Comparison of ENCODE assay signal across 29 cellular contexts in the genomic region with DNA sequence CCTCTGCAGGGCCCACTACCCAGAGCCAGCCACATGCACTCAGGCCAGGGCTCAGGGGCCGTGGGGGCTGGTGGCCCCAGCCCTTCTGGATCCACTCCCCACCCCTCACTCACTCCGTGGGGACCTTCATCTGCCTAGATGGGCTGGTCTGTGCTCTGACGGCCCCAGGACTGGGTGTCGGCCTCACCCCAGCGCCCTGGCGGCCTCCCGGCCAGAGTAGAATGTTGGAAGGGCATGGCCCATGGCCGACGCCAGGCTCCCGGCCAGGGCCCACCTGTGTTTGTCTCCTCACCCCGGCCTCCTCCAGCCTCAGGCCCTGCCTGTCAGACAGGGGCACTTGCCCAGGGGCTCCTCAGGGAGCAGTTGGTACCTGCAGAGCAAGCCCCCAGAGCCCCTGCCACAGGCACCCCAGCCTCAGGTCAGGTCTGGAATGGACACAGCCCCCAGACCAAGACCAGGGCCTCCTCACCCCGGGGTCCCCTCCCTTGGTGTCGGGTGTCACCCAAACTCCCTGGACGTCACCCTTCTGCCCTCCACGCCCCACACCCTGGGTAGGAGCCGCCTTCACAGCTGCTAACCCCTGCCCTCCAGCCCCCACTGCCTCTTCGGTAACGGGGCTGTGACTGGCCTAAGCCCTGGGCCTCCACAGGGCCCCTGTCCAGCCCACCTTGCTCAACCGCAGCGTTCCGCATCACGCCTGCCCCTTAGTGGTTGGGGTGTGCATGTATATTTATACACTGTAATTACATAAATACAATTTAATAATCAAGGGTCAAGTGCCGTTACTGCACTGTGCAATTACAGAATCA. TPM values are rescaled to one million over a fixed set of nuclear protein-coding genes. Genes with fewer than 3 reads are reported as not detected.
A peak's percentile ranks its signal among the peaks of the same experiment; 100 is the strongest.
DNase-seq lines count a peak whose midpoint lies in the region; ATAC-seq, FAIRE-seq and TF ChIP-seq lines count a peak whose summit lies in the region.
"Had no signal": no experiment of that assay in that cellular context is flagged by ENCODE, and none has a peak within 500 bp of the region (broad histone marks: within the 10 kb centered on the region; RNA-seq: fewer than 3 reads in every experiment).

No MANE protein-coding gene starts in this region.

- H3K27ac ChIP-seq in BLaER1 treated with 17β-estradiol and CSF1 and Interleukin-3, amounts not matched to agents 10 nM and 100 nM: 0 out of 22 replicates have a peak overlapping the region, but pooled peaks of 1 of the 11 experiments have one; percentile 23
- H3K27ac ChIP-seq in GM23248: no peak overlapping the region
- H3K27ac ChIP-seq in Panc1 (ENCODE audit: low read length): no peak overlapping the region
- no peak overlapping the region for H3K27ac ChIP-seq in kidney (ENCODE audit: low read depth in 2 of 2, low read length in 2 of 2)
- H3K27ac ChIP-seq in naive thymus-derived CD4-positive, alpha-beta T cell (ENCODE audit: low read depth, low read length): no peak overlapping the region
- H3K27ac ChIP-seq: ascending aorta, parathyroid adenoma, VCaP had no signal

- CTCF ChIA-PET in Panc1 (lab: Charles Lee): no interaction called here
- CTCF ChIA-PET in naive thymus-derived CD4-positive, alpha-beta T cell (lab: Charles Lee): interaction anchor here (0.7 kb wide), 1 partner anchor 1244 kb away, joined by 3 read pairs; no protein-coding TSS in a partner anchor

- peaks cover 41 to 78% (median 76%) of the 10 kb centered on the region in 10 experiments for H3K4me1 ChIP-seq in BLaER1 treated with 17β-estradiol and CSF1 and Interleukin-3, amounts not matched to agents 10 nM and 100 nM
- H3K4me1 ChIP-seq in GM23248 (ENCODE audit: insufficient read depth): 0 out of 2 replicates have a peak, but pooled peaks cover 3% of the 10 kb centered on the region
- peaks cover 6% of the 10 kb centered on the region; the same call in 1 of the 2 replicates for H3K4me1 ChIP-seq in Panc1 (ENCODE audit: control insufficient read depth, insufficient read depth, low read length)
- peaks cover 0 to 9% of the 10 kb centered on the region in 2 donors for H3K4me1 ChIP-seq in kidney (ENCODE audit: control insufficient read depth in 1 of 2, insufficient read depth in 1 of 2, low read depth in 1 of 2, low read length in 2 of 2)
- H3K4me1 ChIP-seq in naive thymus-derived CD4-positive, alpha-beta T cell (ENCODE audit: control insufficient read depth in 2 of 2, insufficient read depth in 2 of 2, low read length in 2 of 2): peaks cover 8 to 21% of the 10 kb centered on the region in 2 donors

- no peaks in the 10 kb centered on the region for H3K79me2 ChIP-seq in GM23248 (ENCODE audit: insufficient read depth)
- H3K79me2 ChIP-seq: parathyroid adenoma had no signal

- no peaks in the 10 kb centered on the region for H3K36me3 Mint-ChIP-seq in naive thymus-derived CD4-positive, alpha-beta T cell
- H3K36me3 Mint-ChIP-seq in activated CD4-positive, alpha-beta T cell treated with anti-CD3 and anti-CD28 coated beads, Interleukin-2, amount 10 ng/mL, durations not matched to agents 24 days and 14 days (ENCODE audit: low read depth): no peaks in the 10 kb centered on the region
- H3K36me3 Mint-ChIP-seq: activated naive CD4-positive, alpha-beta T cell treated with anti-CD3 and anti-CD28 coated beads, Interleukin-2, amount 10 ng/mL, durations not matched to agents 7 days and 5 days had no signal

- peaks cover 0 to 6% (median 0%) of the 10 kb centered on the region in 5 donors for H3K27me3 Mint-ChIP-seq in naive thymus-derived CD4-positive, alpha-beta T cell
- peaks cover 6% of the 10 kb centered on the region for H3K27me3 Mint-ChIP-seq in activated CD4-positive, alpha-beta T cell treated with anti-CD3 and anti-CD28 coated beads, Interleukin-2, amount 10 ng/mL, durations not matched to agents 24 days and 14 days

- FAIRE-seq in kidney (lab: Jason Lieb, UNC): no peak
- FAIRE-seq: D721Med, endometrium had no signal

- in situ Hi-C loops in GM23248 (cut with MboI) (no loop called here), Panc1 (cut with HindIII; ENCODE audit: low pct_unique_long_range_greater_than_20kb, low sequenced_read_pairs) (no loop called here)

- ATAC-seq in Panc1: no peak
- no peak for ATAC-seq in naive thymus-derived CD4-positive, alpha-beta T cell
- ATAC-seq in omental fat pad (ENCODE audit: low FRiP score): no peak
- ATAC-seq: activated CD8-positive, alpha-beta T cell treated with anti-CD3 and anti-CD28 coated beads for 36 hours had no signal

- H3K27me3 ChIP-seq in BLaER1 treated with 17β-estradiol and CSF1 and Interleukin-3, amounts not matched to agents 10 nM and 100 nM: peaks cover 0 to 17% (median 0%) of the 10 kb centered on the region in 11 experiments; a peak in 9 of 22 replicates
- H3K27me3 ChIP-seq in GM23248 (replicated peaks; ENCODE audit: insufficient read depth) (no peaks in the 10 kb centered on the region; the same call in 1 of the 2 replicates), Panc1 (ENCODE audit: control insufficient read depth, insufficient read depth, low read length) (no peaks in the 10 kb centered on the region)
- no peaks in the 10 kb centered on the region for H3K27me3 ChIP-seq in naive thymus-derived CD4-positive, alpha-beta T cell (ENCODE audit: control insufficient read depth in 2 of 2, insufficient read depth in 2 of 2, low read length in 2 of 2)

- no peak overlapping the region for H3K4me3 Mint-ChIP-seq in naive thymus-derived CD4-positive, alpha-beta T cell
- H3K4me3 Mint-ChIP-seq in activated CD4-positive, alpha-beta T cell treated with anti-CD3 and anti-CD28 coated beads, Interleukin-2, amount 10 ng/mL, durations not matched to agents 24 days and 14 days: no peak overlapping the region
- H3K4me3 Mint-ChIP-seq: activated CD8-positive, alpha-beta T cell treated with anti-CD3 and anti-CD28 coated beads for 36 hours; activated naive CD4-positive, alpha-beta T cell treated with anti-CD3 and anti-CD28 coated beads, Interleukin-2, amount 10 ng/mL, durations not matched to agents 7 days and 5 days had no signal

- BruUV-seq in Panc1 (replicated peaks; lab: Mats Ljungman, UMichigan): no TSS peak

- H3K9me3 Mint-ChIP-seq in naive thymus-derived CD4-positive, alpha-beta T cell: peaks cover 0 to 2% (median 0%) of the 10 kb centered on the region in 11 donors
- no peaks in the 10 kb centered on the region for H3K9me3 Mint-ChIP-seq in activated CD4-positive, alpha-beta T cell treated with anti-CD3 and anti-CD28 coated beads, Interleukin-2, amount 10 ng/mL, durations not matched to agents 24 days and 14 days
- H3K9me3 Mint-ChIP-seq: activated CD8-positive, alpha-beta T cell treated with anti-CD3 and anti-CD28 coated beads for 36 hours; activated naive CD4-positive, alpha-beta T cell treated with anti-CD3 and anti-CD28 coated beads, Interleukin-2, amount 10 ng/mL, durations not matched to agents 7 days and 5 days had no signal

- H3K4me2 ChIP-seq in BLaER1 treated with 17β-estradiol and CSF1 and Interleukin-3, amounts not matched to agents 10 nM and 100 nM: peak overlapping the region in 7 of 11 experiments; percentile 12 to 95 (median 93); a peak in 10 of 22 replicates
- no peak overlapping the region for H3K4me2 ChIP-seq in GM23248 (ENCODE audit: unreplicated experiment)

- H4K20me1 ChIP-seq in BLaER1 treated with 17β-estradiol and CSF1 and Interleukin-3, amounts not matched to agents 10 nM and 100 nM: peaks cover 0 to 38% (median 10%) of the 10 kb centered on the region in 11 experiments; a peak in 10 of 22 replicates
- no peaks in the 10 kb centered on the region for H4K20me1 ChIP-seq in GM23248 (ENCODE audit: insufficient read depth)

- no peak overlapping the region for H2AFZ ChIP-seq in GM23248
- H2AFZ ChIP-seq: parathyroid adenoma had no signal

- H3K4me1 Mint-ChIP-seq in naive thymus-derived CD4-positive, alpha-beta T cell: peaks cover 6 to 10% (median 8%) of the 10 kb centered on the region in 7 donors
- peaks cover 6% of the 10 kb centered on the region for H3K4me1 Mint-ChIP-seq in activated CD4-positive, alpha-beta T cell treated with anti-CD3 and anti-CD28 coated beads, Interleukin-2, amount 10 ng/mL, durations not matched to agents 24 days and 14 days

- DNase-seq in GM23248 (peak; percentile 39), Panc1 (ENCODE audit: low read depth, low spot score) (no peak), kidney (peak; percentile 76), T-helper 9 cell (no peak), omental fat pad (ENCODE audit: low spot score) (no peak)
- no peak for DNase-seq in naive thymus-derived CD4-positive, alpha-beta T cell
- no peak for DNase-seq in activated CD4-positive, alpha-beta T cell treated with anti-CD3 and anti-CD28 coated beads, Interleukin-2, amount 10 ng/mL, durations not matched to agents 24 days and 14 days
- DNase-seq: activated CD8-positive, alpha-beta T cell treated with anti-CD3 and anti-CD28 coated beads for 36 hours; activated naive CD4-positive, alpha-beta T cell treated with anti-CD3 and anti-CD28 coated beads, Interleukin-2, amount 10 ng/mL, durations not matched to agents 7 days and 5 days; activated T-cell treated with anti-CD3 and anti-CD28 coated beads, Interleukin-2, amount 50 U/mL, for 48 hours; AML-193; foreskin fibroblast; GF-D8; H7; hypothalamus; MM.1S; NCI-H1694; NCI-H345; SHP77; stimulated activated CD4-positive, alpha-beta T cell treated with anti-CD3 and anti-CD28 coated beads, Interleukin-2, amount 100 ng/mL, for 24 hours; stimulated activated naive CD4-positive, alpha-beta T cell treated with Interleukin-2 at 50 U/mL for 16 hours; T-helper 1 cell; trophoblast cell had no signal

- TF ChIP-seq CTCF in Panc1 (IDR thresholded peaks at IDR 0.05) (peak; percentile 36; the same call in 1 of the 2 replicates), kidney (IDR thresholded peaks at IDR 0.05; ENCODE audit: borderline replicate concordance, extremely low read depth, insufficient read depth) (no peak), omental fat pad (IDR thresholded peaks at IDR 0.05) (no peak)

- H3K9ac ChIP-seq in BLaER1 treated with 17β-estradiol and CSF1 and Interleukin-3, amounts not matched to agents 10 nM and 100 nM: 0 out of 22 replicates have a peak overlapping the region, but pooled peaks of 2 of the 11 experiments have one; percentile 17 to 19
- H3K9ac ChIP-seq in GM23248 (no peak overlapping the region), kidney (ENCODE audit: low read length in 2 of 2) (no peak overlapping the region)
- H3K9ac ChIP-seq: parathyroid adenoma had no signal

- H3K9me3 ChIP-seq in BLaER1 treated with 17β-estradiol and CSF1 and Interleukin-3, amounts not matched to agents 10 nM and 100 nM (replicated peaks in 1 of 11): no peaks in the 10 kb centered on the region
- no peaks in the 10 kb centered on the region for H3K9me3 ChIP-seq in GM23248 (ENCODE audit: low read depth)
- H3K9me3 ChIP-seq in Panc1 (ENCODE audit: control insufficient read depth, insufficient read depth, low read depth, low read length): no peaks in the 10 kb centered on the region
- no peaks in the 10 kb centered on the region for H3K9me3 ChIP-seq in kidney (ENCODE audit: control insufficient read depth in 1 of 2, low read length in 2 of 2)
- no peaks in the 10 kb centered on the region for H3K9me3 ChIP-seq in naive thymus-derived CD4-positive, alpha-beta T cell (ENCODE audit: control insufficient read depth in 2 of 3, low read length in 3 of 3)
- H3K9me3 ChIP-seq: ascending aorta had no signal

- no peaks in the 10 kb centered on the region for H3F3A ChIP-seq in GM23248 (ENCODE audit: insufficient read depth)

- intact Hi-C loops in Panc1 (cut with micrococcal nuclease; ENCODE audit: unreplicated experiment): loop anchor here (10.0 kb wide), 1 partner anchor 354 kb away; the partner anchor contains the start of gene APRT
- intact Hi-C loops in kidney (cut with DNase I): no loop called here
- intact Hi-C loops in naive thymus-derived CD4-positive, alpha-beta T cell (cut with micrococcal nuclease): no loop called here
- intact Hi-C loops in activated CD4-positive, alpha-beta T cell treated with anti-CD3 and anti-CD28 coated beads, Interleukin-2, amount 10 ng/mL, durations not matched to agents 24 days and 14 days (cut with micrococcal nuclease): loop anchor here (10.0 kb wide), 1 partner anchor 424 kb away; no protein-coding TSS in a partner anchor

- H3K27ac Mint-ChIP-seq in naive thymus-derived CD4-positive, alpha-beta T cell: no peak overlapping the region
- no peak overlapping the region for H3K27ac Mint-ChIP-seq in activated CD4-positive, alpha-beta T cell treated with anti-CD3 and anti-CD28 coated beads, Interleukin-2, amount 10 ng/mL, durations not matched to agents 24 days and 14 days
- H3K27ac Mint-ChIP-seq: activated CD8-positive, alpha-beta T cell treated with anti-CD3 and anti-CD28 coated beads for 36 hours; activated naive CD4-positive, alpha-beta T cell treated with anti-CD3 and anti-CD28 coated beads, Interleukin-2, amount 10 ng/mL, durations not matched to agents 7 days and 5 days had no signal

- WGBS in GM23248 (ENCODE audit: low coverage in 1 of 2, low lambda C conversion rate in 2 of 2, missing lambda C conversion rate in 2 of 2), 2 experiments: 23 to 25% methylated on average over 23 of the region's 23 CpGs

- POLR2A ChIA-PET in Panc1 (lab: Charles Lee): no interaction called here
- POLR2A ChIA-PET in naive thymus-derived CD4-positive, alpha-beta T cell (lab: Charles Lee): no interaction called here

- no peaks in the 10 kb centered on the region for H3K9me2 ChIP-seq in GM23248 (ENCODE audit: insufficient read depth)

- no peaks in the 10 kb centered on the region for H3K36me3 ChIP-seq in BLaER1 treated with 17β-estradiol and CSF1 and Interleukin-3, amounts not matched to agents 10 nM and 100 nM
- H3K36me3 ChIP-seq in GM23248 (ENCODE audit: low read depth) (no peaks in the 10 kb centered on the region), Panc1 (ENCODE audit: control insufficient read depth, insufficient read depth, low read length) (no peaks in the 10 kb centered on the region), kidney (ENCODE audit: control insufficient read depth in 1 of 2, insufficient read depth in 2 of 2, low read length in 2 of 2) (no peaks in the 10 kb centered on the region)
- no peaks in the 10 kb centered on the region for H3K36me3 ChIP-seq in naive thymus-derived CD4-positive, alpha-beta T cell (ENCODE audit: control insufficient read depth in 2 of 3, insufficient read depth in 3 of 3, low read length in 3 of 3)
- H3K36me3 ChIP-seq: ascending aorta had no signal

- H3K4me3 ChIP-seq in BLaER1 treated with 17β-estradiol and CSF1 and Interleukin-3, amounts not matched to agents 10 nM and 100 nM: no peak overlapping the region
- H3K4me3 ChIP-seq in GM23248 (no peak overlapping the region), Panc1 (ENCODE audit: low read depth in 2 of 2, low read length in 2 of 2) (no peak overlapping the region), kidney (ENCODE audit: low read length in 2 of 2) (no peak overlapping the region)
- no peak overlapping the region for H3K4me3 ChIP-seq in naive thymus-derived CD4-positive, alpha-beta T cell (ENCODE audit: low read length)
- H3K4me3 ChIP-seq: ascending aorta had no signal

RNA-seq across cellular contexts. Expression of gene CDH15, which starts 3.0 kb away (rescaled TPM):
- not detected in 2 replicates for total RNA-seq in GM23248 (2014; rRNA removed; shearing (Covaris generic))
- 0.06 TPM in 2 replicates for polyA plus RNA-seq in GM23248 (2016; fragmentation: Nextera tagmentation; extraction: Ambion mirVana)
- total RNA-seq in Panc1 (2021; ENCODE audit: unreplicated experiment): 0.51 TPM
- polyA plus RNA-seq in Panc1 (2012; ENCODE audit: insufficient read length): 0.71 TPM
- total RNA-seq in kidney: 0.31 TPM
- 0.22 TPM for polyA plus RNA-seq in kidney (ENCODE audit: insufficient read depth, low read depth, low replicate concordance)
- total RNA-seq in naive thymus-derived CD4-positive, alpha-beta T cell: not detected
- polyA plus RNA-seq in naive thymus-derived CD4-positive, alpha-beta T cell: not detected
- total RNA-seq in omental fat pad: not detected
- total RNA-seq in activated CD4-positive, alpha-beta T cell treated with anti-CD3 and anti-CD28 coated beads, Interleukin-2, amount 10 ng/mL, durations not matched to agents 24 days and 14 days: not detected in 2 replicates
- total RNA-seq: activated CD8-positive, alpha-beta T cell treated with anti-CD3 and anti-CD28 coated beads for 36 hours; ascending aorta had no signal

RNA-seq across cellular contexts. Expression of gene SLC22A31, which starts 31.8 kb away (rescaled TPM):
- not detected in 2 replicates for total RNA-seq in GM23248 (2014; rRNA removed; shearing (Covaris generic))
- polyA plus RNA-seq in GM23248 (2016; fragmentation: Nextera tagmentation; extraction: Ambion mirVana) (not detected in 2 replicates), kidney (ENCODE audit: insufficient read depth, low read depth, low replicate concordance) (0.47 TPM)
- total RNA-seq in Panc1 (2021; ENCODE audit: unreplicated experiment) (4.5 TPM), kidney (1.8 TPM), omental fat pad (not detected)
- polyA plus RNA-seq in Panc1 (2012; ENCODE audit: insufficient read length): 4.5 TPM
- 1 to 10 TPM; 1.1 to 4.4 (median 2.8) TPM for total RNA-seq in naive thymus-derived CD4-positive, alpha-beta T cell
- polyA plus RNA-seq in naive thymus-derived CD4-positive, alpha-beta T cell: under 1 TPM; 0.33 to 0.55 TPM
- 1.4 and 2.3 TPM in 2 replicates for total RNA-seq in activated CD4-positive, alpha-beta T cell treated with anti-CD3 and anti-CD28 coated beads, Interleukin-2, amount 10 ng/mL, durations not matched to agents 24 days and 14 days
- total RNA-seq: ascending aorta had no signal

RNA-seq across cellular contexts. Expression of gene ZNF778, which starts 48.9 kb away (rescaled TPM):
- total RNA-seq in GM23248 (2014; rRNA removed; shearing (Covaris generic)): 3.6 and 16.6 TPM in 2 replicates
- polyA plus RNA-seq in GM23248 (2016; fragmentation: Nextera tagmentation; extraction: Ambion mirVana): 3.0 and 4.0 TPM in 2 replicates
- 15.0 TPM for total RNA-seq in Panc1 (2021; ENCODE audit: unreplicated experiment)
- 4.9 TPM for polyA plus RNA-seq in Panc1 (2012; ENCODE audit: insufficient read length)
- 12.7 TPM for total RNA-seq in kidney
- 2.2 TPM for polyA plus RNA-seq in kidney (ENCODE audit: insufficient read depth, low read depth, low replicate concordance)
- 10 to 100 TPM in 2 of 5 experiments, 1 to 10 TPM in 3; 6.0 to 13.5 (median 6.5) TPM for total RNA-seq in naive thymus-derived CD4-positive, alpha-beta T cell
- polyA plus RNA-seq in naive thymus-derived CD4-positive, alpha-beta T cell: 1 to 10 TPM; 4.0 to 6.8 TPM
- 10 to 100 TPM in 2 of 4 donors, 1 to 10 TPM in 2; 5.7 to 22.8 (median 13.4) TPM for total RNA-seq in omental fat pad
- total RNA-seq in activated CD4-positive, alpha-beta T cell treated with anti-CD3 and anti-CD28 coated beads, Interleukin-2, amount 10 ng/mL, durations not matched to agents 24 days and 14 days: 6.0 and 9.8 TPM in 2 replicates

Comparison
In these comparisons a context has a peak if more than half of its experiments do, and no peak if none do; other contexts are left out.
1. DNase-seq: peak in GM23248 (single experiment) and kidney (single experiment); none in Panc1 (single experiment), naive thymus-derived CD4-positive, alpha-beta T cell (0 of 9), T-helper 9 cell (single experiment), omental fat pad (single experiment) and activated CD4-positive, alpha-beta T cell treated with anti-CD3 and anti-CD28 coated beads, Interleukin-2, amount 10 ng/mL, durations not matched to agents 24 days and 14 days (single experiment).
2. intact Hi-C loops: an anchor here in Panc1 (10.0 kb wide) and activated CD4-positive, alpha-beta T cell treated with anti-CD3 and anti-CD28 coated beads, Interleukin-2, amount 10 ng/mL, durations not matched to agents 24 days and 14 days (10.0 kb wide); none called in kidney and naive thymus-derived CD4-positive, alpha-beta T cell.